8 cellular contexts compared by ENCODE assay signal in the genomic region with DNA sequence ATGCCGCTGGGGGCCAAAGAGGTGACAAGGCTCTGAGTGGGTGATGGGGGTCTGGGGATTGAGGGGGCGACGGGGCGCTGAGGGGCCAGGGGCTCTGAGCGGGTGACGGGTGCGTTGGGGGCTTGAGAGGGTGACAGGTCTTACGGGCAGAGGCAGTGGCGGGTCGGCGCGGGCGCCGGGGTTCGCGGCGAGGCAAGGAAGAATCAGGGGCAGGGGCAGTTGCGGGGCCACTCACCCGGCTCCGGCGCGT. TPM values are rescaled to one million over a fixed set of nuclear protein-coding genes. Genes with fewer than 3 reads are reported as not detected.
A peak's percentile ranks its signal among the peaks of the same experiment; 100 is the strongest.
DNase-seq lines count a peak whose midpoint lies in the region; ATAC-seq, FAIRE-seq and TF ChIP-seq lines count a peak whose summit lies in the region.

No MANE protein-coding gene starts in this region.

- peaks cover 53% of the 10 kb centered on the region for H3F3A ChIP-seq in DOHH2 (ENCODE audit: control insufficient read depth, insufficient read depth)
- peaks cover 32% of the 10 kb centered on the region for H3F3A ChIP-seq in PC-3 (ENCODE audit: low read length, unreplicated experiment)

- H4K20me1 ChIP-seq in DOHH2 (ENCODE audit: control insufficient read depth, insufficient read depth, low read depth, low read length) (peaks cover 36% of the 10 kb centered on the region), PC-3 (ENCODE audit: low read length) (peaks cover 41% of the 10 kb centered on the region)

- intact Hi-C loops in PC-3 (cut with micrococcal nuclease) (loop anchor here (5.0 kb wide), 1 partner anchor 45 kb away; no protein-coding TSS in a partner anchor), pancreas (cut with DNase I) (no loop called here)

- BruUV-seq in PC-3 (replicated peaks; lab: Mats Ljungman, UMichigan): no TSS peak

- H3K27me3 ChIP-seq in DOHH2 (ENCODE audit: control insufficient read depth, low read length) (no peaks in the 10 kb centered on the region), PC-3 (ENCODE audit: low read length) (no peaks in the 10 kb centered on the region), pancreas (no peaks in the 10 kb centered on the region)

- no peak for ATAC-seq in PC-3
- no peak for ATAC-seq in pancreas
- ATAC-seq in HG03457 (IDR thresholded peaks at IDR 0.05; ENCODE audit: unreplicated experiment): no peak
- no peak for ATAC-seq in GM21619 (IDR thresholded peaks at IDR 0.05; ENCODE audit: unreplicated experiment)

- H3K9me3 ChIP-seq in DOHH2 (ENCODE audit: control insufficient read depth, insufficient read depth, low read length): peaks cover 3% of the 10 kb centered on the region; the same call in 1 of the 2 replicates
- peaks cover 18% of the 10 kb centered on the region for H3K9me3 ChIP-seq in PC-3 (ENCODE audit: low read length)
- H3K9me3 ChIP-seq in pancreas: no peaks in the 10 kb centered on the region

- H3K9me2 ChIP-seq in DOHH2 (replicated peaks; ENCODE audit: control insufficient read depth, low read length) (no peaks in the 10 kb centered on the region), PC-3 (replicated peaks; ENCODE audit: low read length) (no peaks in the 10 kb centered on the region)

- H3K79me2 ChIP-seq in DOHH2 (ENCODE audit: control insufficient read depth, low read length) (peaks cover 79% of the 10 kb centered on the region), PC-3 (ENCODE audit: low read length) (peaks cover 78% of the 10 kb centered on the region)

- no peak for DNase-seq in PC-3
- no peak for DNase-seq in epithelial cell of esophagus (ENCODE audit: low read depth)
- no peak for DNase-seq in pancreas
- DNase-seq in NCI-H2196 (lab: John Stamatoyannopoulos, UW; ENCODE audit: unreplicated experiment): no peak
- DNase-seq in D341Med (ENCODE audit: low spot score): no peak

- H3K4me1 ChIP-seq in DOHH2 (ENCODE audit: control insufficient read depth, low read length) (peaks cover 52% of the 10 kb centered on the region), PC-3 (ENCODE audit: insufficient read depth, low read length) (peaks cover 48% of the 10 kb centered on the region), pancreas (peaks cover 10 to 33% (median 10%) of the 10 kb centered on the region in 3 donors)

- no peak for TF ChIP-seq CTCF in DOHH2 (IDR thresholded peaks at IDR 0.05; ENCODE audit: low read depth, low read length, poor library complexity, severe bottlenecking)
- no peak for TF ChIP-seq CTCF in PC-3 (conservative IDR thresholded peaks at IDR 0.05; ENCODE audit: low read depth, low read length)
- no peak for TF ChIP-seq CTCF in epithelial cell of esophagus (IDR thresholded peaks at IDR 0.05; ENCODE audit: insufficient read depth, low read depth, low read length, missing control alignments)
- TF ChIP-seq CTCF in pancreas (IDR thresholded peaks at IDR 0.05): no peak

- H3K4me3 ChIP-seq in DOHH2 (ENCODE audit: low read length) (peak overlapping the region; percentile 94), PC-3 (ENCODE audit: low read length) (peak overlapping the region; percentile 89), epithelial cell of esophagus (ENCODE audit: low read length) (peak overlapping the region; percentile 100), pancreas (peak overlapping the region; percentile 72 to 79 (median 76))

- peak overlapping the region; percentile 96 for H3K9ac ChIP-seq in PC-3 (ENCODE audit: low read length)

- peaks cover 71% of the 10 kb centered on the region for H3K36me3 ChIP-seq in DOHH2 (ENCODE audit: control insufficient read depth, low read length)
- peaks cover 49% of the 10 kb centered on the region for H3K36me3 ChIP-seq in PC-3 (ENCODE audit: low read depth, low read length)
- peaks cover 8 to 37% (median 29%) of the 10 kb centered on the region in 3 donors for H3K36me3 ChIP-seq in pancreas

- CTCF ChIA-PET in PC-3 (lab: Charles Lee): no interaction called here

- peak overlapping the region; percentile 87 for H3K27ac ChIP-seq in DOHH2 (ENCODE audit: low read depth, low read length)
- H3K27ac ChIP-seq in PC-3 (ENCODE audit: low read length): peak overlapping the region; percentile 85
- H3K27ac ChIP-seq in pancreas: peak overlapping the region; percentile 84 to 95 (median 94)

- 0% methylated on average over 19 to 22 of the region's 22 CpGs for WGBS in pancreas, 2 donors

- POLR2A ChIA-PET in PC-3 (lab: Charles Lee; ENCODE audit: unreplicated experiment): interaction anchor here (0.5 to 0.8 kb wide), 4 partner anchors 17 to 99 kb away, joined by 3 to 5 read pairs (median 3); a partner anchor contains a TSS

- FAIRE-seq in pancreas (lab: Jason Lieb, UNC): no peak

- H3K4me2 ChIP-seq in DOHH2 (ENCODE audit: low read length) (peak overlapping the region; percentile 96), PC-3 (ENCODE audit: low read length) (peak overlapping the region; percentile 89)

- H2AFZ ChIP-seq in PC-3 (ENCODE audit: low read length): peak overlapping the region; percentile 53

RNA-seq across cellular contexts. Expression of a gene that starts 0.1 kb away (rescaled TPM):
- 18.8 and 18.9 TPM in 2 replicates for total RNA-seq in PC-3 (2014; rRNA removed)
- total RNA-seq in pancreas: 10 to 100 TPM in 2 of 6 donors, 1 to 10 TPM in 4; 5.9 to 15.7 (median 7.2) TPM
- polyA plus RNA-seq in pancreas: 1 to 10 TPM; 4.3 to 6.2 TPM

RNA-seq across cellular contexts. Expression of a gene that starts 58.5 kb away (rescaled TPM):
- 80.8 and 97.3 TPM in 2 replicates for total RNA-seq in PC-3 (2014; rRNA removed)
- total RNA-seq in pancreas: 10 to 100 TPM; 12.0 to 18.4 (median 15.9) TPM
- polyA plus RNA-seq in pancreas: 10 to 100 TPM; 19.7 to 33.0 TPM
